8 cellular contexts compared by ENCODE assay signal in the genomic region with DNA sequence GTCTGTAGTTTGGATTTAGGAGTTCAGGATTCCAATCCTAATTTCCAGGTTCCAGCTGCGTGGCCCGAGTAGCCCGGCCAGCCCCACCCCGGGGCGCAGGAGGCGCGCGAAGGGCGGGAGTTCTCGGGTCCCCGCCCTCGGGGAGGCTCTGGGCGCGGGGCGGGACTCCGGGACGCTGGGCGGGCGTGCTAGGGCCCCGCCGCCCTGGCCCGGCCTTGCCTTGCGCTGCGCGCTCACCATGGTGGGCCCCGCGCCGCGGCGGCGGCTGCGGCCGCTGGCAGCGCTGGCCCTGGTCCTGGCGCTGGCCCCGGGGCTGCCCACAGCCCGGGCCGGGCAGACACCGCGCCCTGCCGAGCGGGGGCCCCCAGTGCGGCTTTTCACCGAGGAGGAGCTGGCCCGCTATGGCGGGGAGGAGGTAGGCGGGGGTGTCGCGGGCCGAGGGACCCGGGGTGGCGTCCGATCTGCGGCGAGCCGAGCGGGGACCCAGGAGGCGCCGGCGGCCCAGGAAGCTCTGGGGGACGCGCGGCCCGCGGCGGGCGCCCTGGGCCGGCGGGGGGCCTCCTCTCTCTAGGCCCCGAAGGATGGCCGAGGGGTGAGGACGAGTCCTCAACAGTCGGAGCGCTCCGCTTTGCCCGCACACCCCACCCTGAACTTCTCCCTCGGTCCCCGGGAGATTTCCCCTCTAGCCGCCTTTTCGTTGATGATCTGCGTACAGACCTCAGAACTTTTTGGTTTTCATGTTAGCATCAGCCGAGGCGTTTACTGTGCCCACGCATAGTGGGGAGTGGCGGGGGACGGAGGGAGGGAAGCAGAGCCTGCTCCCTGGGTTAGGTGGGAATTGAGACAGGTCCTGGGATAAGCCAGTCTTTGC. TPM values are rescaled to one million over a fixed set of nuclear protein-coding genes. Genes with fewer than 3 reads are reported as not detected.
DNase-seq lines count a peak whose midpoint lies in the region; ATAC-seq and TF ChIP-seq lines count a peak whose summit lies in the region.

A gene (plus strand): TSS at position 215 of the 871 bp plus-strand sequence. CDS start 24 bp downstream, at position 239.

- peak; percentile 99 for DNase-seq in AG20443 (ENCODE audit: low spot score)
- DNase-seq in NCI-H446 treated with DMSO at 0.1 percent for 48 hours (lab: John Stamatoyannopoulos, UW), result peak; percentile 51
- DNase-seq in activated CD4-positive, alpha-beta T cell treated with anti-CD3 and anti-CD28 coated beads, Interleukin-2, amount 10 ng/mL, durations not matched to agents 7 days and 5 days, result peak; percentile 72
- DNase-seq in dermis microvascular lymphatic vessel endothelial cell (ENCODE audit: low read depth in 2 of 2), result peak; percentile 2 to 78
- DNase-seq in right lobe of liver, result peak; percentile 87 to 89 (median 89)
- DNase-seq in stimulated activated CD4-positive, alpha-beta T cell treated with anti-CD3 and anti-CD28 coated beads, Interleukin-4, amount 100 ng/mL, for 24 hours, result peak; percentile 75

- peak within 1 kb of the TSS; percentile 74 for H3K27ac Mint-ChIP-seq in activated CD4-positive, alpha-beta T cell treated with anti-CD3 and anti-CD28 coated beads, Interleukin-2, amount 10 ng/mL, durations not matched to agents 7 days and 5 days

- peak within 1 kb of the TSS; percentile 73 for H3K4me3 Mint-ChIP-seq in activated CD4-positive, alpha-beta T cell treated with anti-CD3 and anti-CD28 coated beads, Interleukin-2, amount 10 ng/mL, durations not matched to agents 7 days and 5 days

- CTCF ChIA-PET in activated CD4-positive, alpha-beta T cell treated with anti-CD3 and anti-CD28 coated beads, Interleukin-2, amount 10 ng/mL, durations not matched to agents 7 days and 5 days (lab: Charles Lee), result interaction anchor here (0.6 to 1.6 kb wide), 4 partner anchors 23 to 752 kb away, joined by 3 to 7 read pairs (median 4); no protein-coding TSS in a partner anchor

- no peaks in the 10 kb centered on the region for H3K36me3 ChIP-seq in right lobe of liver

- peak within 1 kb of the TSS; percentile 33 to 44 (median 38) for H3K27ac ChIP-seq in right lobe of liver

- H3K4me1 ChIP-seq in right lobe of liver, result peaks cover 0 to 5% (median 0%) of the 10 kb centered on the region in 4 donors

- H3K4me3 ChIP-seq in right lobe of liver, result peak within 1 kb of the TSS; percentile 67 to 80 (median 71)

- no peaks in the 10 kb centered on the region for H3K27me3 ChIP-seq in right lobe of liver

- WGBS in right lobe of liver (ENCODE audit: insufficient coverage, low coverage, low lambda C conversion rate, missing lambda C conversion rate), result 2% methylated on average over 22 of the region's 86 CpGs

- peak; percentile 82 for TF ChIP-seq POLR2A in right lobe of liver (IDR thresholded peaks at IDR 0.05)

- POLR2A ChIA-PET in activated CD4-positive, alpha-beta T cell treated with anti-CD3 and anti-CD28 coated beads, Interleukin-2, amount 10 ng/mL, durations not matched to agents 7 days and 5 days (lab: Charles Lee), result interaction anchor here (1.2 kb wide), 1 partner anchor 397 kb away, joined by 4 read pairs; a partner anchor contains a TSS

- H3K9me3 ChIP-seq in right lobe of liver, result no peaks in the 10 kb centered on the region

- H3K27me3 Mint-ChIP-seq in activated CD4-positive, alpha-beta T cell treated with anti-CD3 and anti-CD28 coated beads, Interleukin-2, amount 10 ng/mL, durations not matched to agents 7 days and 5 days, result peaks cover 10% of the 10 kb centered on the region

- ATAC-seq in GM18909 (IDR thresholded peaks at IDR 0.05; ENCODE audit: poor library complexity, unreplicated experiment) (peak; percentile 98), HG03139 (IDR thresholded peaks at IDR 0.05; ENCODE audit: unreplicated experiment) (peak; percentile 98), right lobe of liver (peak; percentile 100)

- H3K9me3 Mint-ChIP-seq in activated CD4-positive, alpha-beta T cell treated with anti-CD3 and anti-CD28 coated beads, Interleukin-2, amount 10 ng/mL, durations not matched to agents 7 days and 5 days, result no peaks in the 10 kb centered on the region

- intact Hi-C loops in right lobe of liver (cut with DNase I), result no loop called here

- TF ChIP-seq CTCF in right lobe of liver (IDR thresholded peaks at IDR 0.05), result no peak

- no peaks in the 10 kb centered on the region for H3K36me3 Mint-ChIP-seq in activated CD4-positive, alpha-beta T cell treated with anti-CD3 and anti-CD28 coated beads, Interleukin-2, amount 10 ng/mL, durations not matched to agents 7 days and 5 days (ENCODE audit: low read depth)

- peaks cover 23% of the 10 kb centered on the region for H3K4me1 Mint-ChIP-seq in activated CD4-positive, alpha-beta T cell treated with anti-CD3 and anti-CD28 coated beads, Interleukin-2, amount 10 ng/mL, durations not matched to agents 7 days and 5 days

RNA-seq across cellular contexts. Expression of the gene that starts here (rescaled TPM):
- 10 to 100 TPM; 28.3 to 29.3 TPM for total RNA-seq in activated CD4-positive, alpha-beta T cell treated with anti-CD3 and anti-CD28 coated beads, Interleukin-2, amount 10 ng/mL, durations not matched to agents 7 days and 5 days
- total RNA-seq in dermis microvascular lymphatic vessel endothelial cell, result 4.6 and 9.6 TPM in 2 replicates
- 10 to 100 TPM; 23.0 to 49.0 (median 27.9) TPM for total RNA-seq in right lobe of liver

Comparison
In these comparisons a context has a peak if more than half of its experiments do, and no peak if none do; other contexts are left out.
1. Peak in every context shown above with its lines: DNase-seq, ATAC-seq, H3K4me3 ChIP-seq and H3K27ac ChIP-seq.
2. DNase-seq: peak in every context shown above with its lines; median percentile 99 in AG20443; 89 in right lobe of liver; 75 in stimulated activated CD4-positive, alpha-beta T cell treated with anti-CD3 and anti-CD28 coated beads, Interleukin-4, amount 100 ng/mL, for 24 hours; 72 in activated CD4-positive, alpha-beta T cell treated with anti-CD3 and anti-CD28 coated beads, Interleukin-2, amount 10 ng/mL, durations not matched to agents 7 days and 5 days; 51 in NCI-H446 treated with DMSO at 0.1 percent for 48 hours; 40 in dermis microvascular lymphatic vessel endothelial cell.